In genomic region chr1:166700696-166701095, GRCh38 we compare ENCODE assay signal across 33 cellular contexts.
"Had no signal": no experiment of that assay in that cellular context is flagged by ENCODE, and none has a peak within 500 bp of the region (broad histone marks: within the 10 kb centered on the region; RNA-seq: fewer than 3 reads in every experiment).

No MANE protein-coding gene starts in this region.

- FAIRE-seq: astrocyte, kidney had no signal

- DNase-seq: activated CD4-positive, alpha-beta memory T cell treated with anti-CD3 and anti-CD28 coated beads, Interleukin-2, amount 10 ng/mL, durations not matched to agents 7 days and 5 days; activated CD4-positive, alpha-beta T cell treated with anti-CD3 and anti-CD28 coated beads, Interleukin-2, amount 10 ng/mL, durations not matched to agents 7 days and 5 days; activated CD4-positive, CD25-positive, alpha-beta regulatory T cell treated with anti-CD3 and anti-CD28 coated beads, Interleukin-2, amount 50 U/mL, for 72 hours; activated gamma-delta T cell treated with Interleukin-2 at 50 U/mL for 16 hours; activated naive CD4-positive, alpha-beta T cell treated with anti-CD3 and anti-CD28 coated beads, Interleukin-2, amount 50 U/mL, for 16 hours; activated T-cell treated with anti-CD3 and anti-CD28 coated beads, Interleukin-2, amount 50 U/mL, for 4 hours; amniotic stem cell; brain microvascular endothelial cell; dorsolateral prefrontal cortex; effector memory CD4-positive, alpha-beta T cell; kidney; left colon; mammary epithelial cell; naive thymus-derived CD4-positive, alpha-beta T cell; nucleus accumbens; psoas muscle; stimulated activated CD4-positive, alpha-beta T cell treated with anti-CD3 and anti-CD28 coated beads, Interleukin-1b, Interleukin-23, amount 100 ng/mL, for 48 hours; stimulated activated CD4-positive, alpha-beta T cell treated with anti-CD3 and anti-CD28 coated beads, Interleukin-4, amount 100 ng/mL, for 4 hours; stimulated activated CD8-positive, alpha-beta memory T cell treated with anti-CD3 and anti-CD28 coated beads, Interleukin-4, amount 100 ng/mL, for 48 hours; stomach; thyroid gland; upper lobe of right lung had no signal

- H3K9ac ChIP-seq: parathyroid adenoma had no signal

- H3K36me3 ChIP-seq: brain microvascular endothelial cell, gastroesophageal sphincter, stomach, thyroid gland, upper lobe of right lung had no signal

- H3K4me3 Mint-ChIP-seq: activated CD4-positive, alpha-beta memory T cell treated with anti-CD3 and anti-CD28 coated beads, Interleukin-2, amount 10 ng/mL, durations not matched to agents 7 days and 5 days; activated CD4-positive, alpha-beta T cell treated with anti-CD3 and anti-CD28 coated beads, Interleukin-2, amount 10 ng/mL, durations not matched to agents 7 days and 5 days; activated T-cell treated with anti-CD3 and anti-CD28 coated beads, Interleukin-2, amount 50 U/mL, for 4 hours; activated T-helper 17 cell treated with anti-CD3 and anti-CD28 coated beads, Interleukin-2, amount 50 U/mL, for 72 hours; mesothelial cell of epicardium; naive thymus-derived CD4-positive, alpha-beta T cell; neural crest cell; stimulated activated memory B cell treated with anti-CD40 and anti-IgM and Interleukin-4, amounts not matched to agents 10 μg/mL and 1 μg/mL and 100 μg/mL, for 72 hours; T-helper 2 cell treated with Interferon-gamma antibody and Interleukin-4, amounts not matched to agents 5 μg/mL and 100 μg/mL, for 36 hours had no signal

- H3K4me2 ChIP-seq: hepatocyte, smooth muscle cell had no signal

- H3K4me3 ChIP-seq: coronary artery, dorsolateral prefrontal cortex, gastroesophageal sphincter, hepatocyte, psoas muscle, smooth muscle cell, stomach, thyroid gland, upper lobe of right lung had no signal

- H3K36me3 Mint-ChIP-seq: mesothelial cell of epicardium; naive thymus-derived CD4-positive, alpha-beta T cell; stimulated activated memory B cell treated with anti-CD40 and anti-IgM and Interleukin-4, amounts not matched to agents 10 μg/mL and 1 μg/mL and 100 μg/mL, for 72 hours had no signal

- H3K4me1 Mint-ChIP-seq: activated CD4-positive, alpha-beta T cell treated with anti-CD3 and anti-CD28 coated beads, Interleukin-2, amount 10 ng/mL, durations not matched to agents 7 days and 5 days; activated T-helper 17 cell treated with anti-CD3 and anti-CD28 coated beads, Interleukin-2, amount 50 U/mL, for 72 hours; neural crest cell; stimulated activated memory B cell treated with anti-CD40 and anti-IgM and Interleukin-4, amounts not matched to agents 10 μg/mL and 1 μg/mL and 100 μg/mL, for 72 hours had no signal

- H3K79me2 ChIP-seq: hepatocyte, parathyroid adenoma had no signal

- H2AFZ ChIP-seq: hepatocyte, parathyroid adenoma had no signal

- ATAC-seq: activated T-cell treated with anti-CD3 and anti-CD28 coated beads, Interleukin-2, amount 50 U/mL, for 4 hours; activated T-helper 17 cell treated with anti-CD3 and anti-CD28 coated beads, Interleukin-2, amount 50 U/mL, for 72 hours; gastroesophageal sphincter; left colon; naive thymus-derived CD4-positive, alpha-beta T cell; psoas muscle; stimulated activated memory B cell treated with anti-CD40 and anti-IgM and Interleukin-4, amounts not matched to agents 10 μg/mL and 1 μg/mL and 100 μg/mL, for 72 hours; upper lobe of right lung had no signal

- H3K9me3 ChIP-seq: gastroesophageal sphincter, psoas muscle, stomach, thyroid gland, upper lobe of right lung had no signal

- H3K27ac Mint-ChIP-seq: activated CD4-positive, alpha-beta memory T cell treated with anti-CD3 and anti-CD28 coated beads, Interleukin-2, amount 10 ng/mL, durations not matched to agents 7 days and 5 days; activated CD4-positive, alpha-beta T cell treated with anti-CD3 and anti-CD28 coated beads, Interleukin-2, amount 10 ng/mL, durations not matched to agents 7 days and 5 days; activated T-helper 17 cell treated with anti-CD3 and anti-CD28 coated beads, Interleukin-2, amount 50 U/mL, for 72 hours; mesothelial cell of epicardium; naive thymus-derived CD4-positive, alpha-beta T cell; stimulated activated memory B cell treated with anti-CD40 and anti-IgM and Interleukin-4, amounts not matched to agents 10 μg/mL and 1 μg/mL and 100 μg/mL, for 72 hours; T-helper 2 cell treated with Interferon-gamma antibody and Interleukin-4, amounts not matched to agents 5 μg/mL and 100 μg/mL, for 36 hours had no signal

- H3K27ac ChIP-seq: brain microvascular endothelial cell, coronary artery, dorsolateral prefrontal cortex, gastroesophageal sphincter, hepatocyte, parathyroid adenoma, psoas muscle, stomach, thyroid gland, upper lobe of right lung had no signal

- H3K27me3 ChIP-seq: brain microvascular endothelial cell, hepatocyte, stomach, thyroid gland, upper lobe of right lung had no signal

- H3K9me3 Mint-ChIP-seq: activated CD4-positive, alpha-beta memory T cell treated with anti-CD3 and anti-CD28 coated beads, Interleukin-2, amount 10 ng/mL, durations not matched to agents 7 days and 5 days; activated CD4-positive, alpha-beta T cell treated with anti-CD3 and anti-CD28 coated beads, Interleukin-2, amount 10 ng/mL, durations not matched to agents 7 days and 5 days; activated T-cell treated with anti-CD3 and anti-CD28 coated beads, Interleukin-2, amount 50 U/mL, for 4 hours; activated T-helper 17 cell treated with anti-CD3 and anti-CD28 coated beads, Interleukin-2, amount 50 U/mL, for 72 hours; mesothelial cell of epicardium; neural crest cell; stimulated activated memory B cell treated with anti-CD40 and anti-IgM and Interleukin-4, amounts not matched to agents 10 μg/mL and 1 μg/mL and 100 μg/mL, for 72 hours; T-helper 2 cell treated with Interferon-gamma antibody and Interleukin-4, amounts not matched to agents 5 μg/mL and 100 μg/mL, for 36 hours had no signal

- H3K4me1 ChIP-seq: gastroesophageal sphincter, parathyroid adenoma, psoas muscle, stomach, upper lobe of right lung had no signal
